In genomic region chr3:40951636-40952035, GRCh38 we compare ENCODE assay signal across 21 cellular contexts.
DNase-seq lines count a peak whose midpoint lies in the region; FAIRE-seq and TF ChIP-seq lines count a peak whose summit lies in the region.
"Had no signal": no experiment of that assay in that cellular context is flagged by ENCODE, and none has a peak within 500 bp of the region (broad histone marks: within the 10 kb centered on the region; RNA-seq: fewer than 3 reads in every experiment).

No MANE protein-coding gene starts in this region.

- no peaks in the 10 kb centered on the region for H3K9me3 ChIP-seq in suprapubic skin
- H3K9me3 ChIP-seq: ovary had no signal

- TF ChIP-seq CTCF in suprapubic skin (IDR thresholded peaks at IDR 0.05) (no peak), D721Med (IDR thresholded peaks at IDR 0.05; ENCODE audit: insufficient read depth, missing control alignments) (no peak)

- FAIRE-seq in H54 (lab: Jason Lieb, UNC) (peak; percentile 30), D721Med (lab: Jason Lieb, UNC) (no peak)

- DNase-seq in A172 (ENCODE audit: low spot score): peak; percentile 12
- DNase-seq in H54 (ENCODE audit: insufficient read length, low spot score): no peak
- peak; percentile 95 for DNase-seq in amniotic epithelial cell (ENCODE audit: low read depth)
- peak; percentile 74 for DNase-seq in foreskin melanocyte
- no peak for DNase-seq in suprapubic skin (ENCODE audit: low spot score in 2 of 2)
- no peak for DNase-seq in D721Med (ENCODE audit: insufficient read length, low spot score)
- DNase-seq in stimulated activated CD4-positive, alpha-beta T cell treated with anti-CD3 and anti-CD28 coated beads, Interleukin-4, amount 100 ng/mL, for 1 hour: no peak
- DNase-seq in medulla oblongata (ENCODE audit: extremely low spot score): no peak
- DNase-seq: activated CD4-positive, CD25-positive, alpha-beta regulatory T cell; activated naive CD4-positive, alpha-beta T cell treated with anti-CD3 and anti-CD28 coated beads for 36 hours; activated T-cell treated with anti-CD3 and anti-CD28 coated beads, Interleukin-2, amount 50 U/mL, for 1 hour; anterior cingulate cortex; naive thymus-derived CD8-positive, alpha-beta T cell; NCI-H1930; NCI-H82; ovary; upper lobe of left lung had no signal

- H3K4me3 ChIP-seq in suprapubic skin: no peak overlapping the region
- H3K4me3 ChIP-seq: esophagus muscularis mucosa, ovary, right atrium auricular region, upper lobe of left lung had no signal

- no peak overlapping the region for H3K27ac ChIP-seq in suprapubic skin
- H3K27ac ChIP-seq: C4-2B, esophagus muscularis mucosa, KMS-11, ovary, right atrium auricular region, upper lobe of left lung had no signal

- no peaks in the 10 kb centered on the region for H3K36me3 ChIP-seq in suprapubic skin
- H3K36me3 ChIP-seq: esophagus muscularis mucosa, ovary, right atrium auricular region, upper lobe of left lung had no signal

- no peaks in the 10 kb centered on the region for H3K4me1 ChIP-seq in suprapubic skin
- H3K4me1 ChIP-seq: esophagus muscularis mucosa, right atrium auricular region, upper lobe of left lung had no signal

- TF ChIP-seq EP300 in suprapubic skin (IDR thresholded peaks at IDR 0.05): no peak

- no peaks in the 10 kb centered on the region for H3K27me3 ChIP-seq in suprapubic skin
- H3K27me3 ChIP-seq: esophagus muscularis mucosa, ovary, right atrium auricular region, upper lobe of left lung had no signal

- TF ChIP-seq POLR2A in H54 (IDR thresholded peaks at IDR 0.05; ENCODE audit: low read depth, low read length): no peak
- no peak for TF ChIP-seq POLR2A in suprapubic skin (IDR thresholded peaks at IDR 0.05)

Comparison
In these comparisons a context has a peak if more than half of its experiments do, and no peak if none do; other contexts are left out.
1. DNase-seq: peak in A172 (single experiment), amniotic epithelial cell (single experiment) and foreskin melanocyte (single experiment); none in H54 (single experiment), suprapubic skin (0 of 2), D721Med (single experiment), stimulated activated CD4-positive, alpha-beta T cell treated with anti-CD3 and anti-CD28 coated beads, Interleukin-4, amount 100 ng/mL, for 1 hour (single experiment) and medulla oblongata (single experiment).